ENCODE assay signal across 16 cellular contexts in the genomic region with DNA sequence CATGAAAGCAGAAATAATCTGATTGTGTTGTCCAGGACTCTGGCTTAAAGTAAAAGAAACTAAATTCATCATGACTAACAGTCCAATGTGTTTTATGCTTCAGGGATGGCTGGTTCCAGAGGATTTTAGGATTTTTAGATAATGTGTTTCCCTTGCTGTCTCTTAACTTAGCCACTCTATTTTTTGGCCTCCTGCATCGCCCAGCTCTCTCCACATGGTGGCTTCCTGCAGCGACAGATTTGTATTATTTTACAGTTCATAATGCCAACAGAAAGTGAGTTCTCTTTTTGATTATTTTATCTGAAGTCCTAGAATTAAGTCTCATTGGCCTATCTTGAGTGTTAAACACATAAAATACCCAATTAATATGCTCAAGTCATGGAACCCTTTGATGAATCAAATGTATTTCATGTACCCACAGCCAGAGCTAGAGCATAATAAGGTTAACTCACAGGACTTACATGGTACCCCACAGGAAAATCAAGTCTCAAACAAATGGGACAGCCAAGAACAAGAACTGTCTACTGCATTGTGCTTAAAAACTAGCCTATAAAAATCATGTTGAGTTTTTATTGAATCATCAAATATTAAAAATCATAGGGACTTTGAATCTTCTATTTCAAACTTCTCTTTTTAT.
DNase-seq lines count a peak whose midpoint lies in the region; ATAC-seq and TF ChIP-seq lines count a peak whose summit lies in the region.
"Had no signal": no experiment of that assay in that cellular context is flagged by ENCODE, and none has a peak within 500 bp of the region (broad histone marks: within the 10 kb centered on the region; RNA-seq: fewer than 3 reads in every experiment).

No MANE protein-coding gene starts in this region.

- no peaks in the 10 kb centered on the region for H3K9me2 ChIP-seq in SK-N-SH
- no peaks in the 10 kb centered on the region for H3K9me2 ChIP-seq in PC-9 (ENCODE audit: insufficient read depth)

- CTCF ChIA-PET in SK-N-SH (lab: Yijun Ruan, JAX): interaction anchor here (0.6 to 1.9 kb wide), 3 partner anchors 8 to 35 kb away, joined by 3 to 7 read pairs (median 3); no protein-coding TSS in a partner anchor
- CTCF ChIA-PET in PC-9 (lab: Charles Lee): no interaction called here

- H4K20me1 ChIP-seq in SK-N-SH (ENCODE audit: insufficient read depth): no peaks in the 10 kb centered on the region
- H4K20me1 ChIP-seq in PC-9 (ENCODE audit: insufficient read depth): no peaks in the 10 kb centered on the region

- H3K4me1 ChIP-seq in SK-N-SH (ENCODE audit: control insufficient read depth in 1 of 2, insufficient read depth in 2 of 2, low read depth in 1 of 2, low read length in 1 of 2): no peaks in the 10 kb centered on the region
- no peaks in the 10 kb centered on the region for H3K4me1 ChIP-seq in PC-9 (replicated peaks; ENCODE audit: insufficient read depth)
- H3K4me1 ChIP-seq: A549, esophagus muscularis mucosa, upper lobe of left lung had no signal

- no peak for TF ChIP-seq EP300 in SK-N-SH (IDR thresholded peaks at IDR 0.05; ENCODE audit: borderline replicate concordance in 1 of 2, low read depth in 1 of 2, low read length in 1 of 2)

- no TSS peak for BruUV-seq in PC-9 (replicated peaks; lab: Mats Ljungman, UMichigan)

- H3K9ac ChIP-seq in SK-N-SH: no peak overlapping the region

- H3K79me2 ChIP-seq in SK-N-SH (ENCODE audit: insufficient read depth): no peaks in the 10 kb centered on the region
- H3K79me2 ChIP-seq in PC-9 (ENCODE audit: low read depth): no peaks in the 10 kb centered on the region

- TF ChIP-seq RAD21 in SK-N-SH (IDR thresholded peaks at IDR 0.05; ENCODE audit: low read length): peak; percentile 29; the same call in 1 of the 2 replicates

- no peak overlapping the region for H3K4me3 ChIP-seq in SK-N-SH (ENCODE audit: low read depth in 2 of 2, low read length in 1 of 2)
- no peak overlapping the region for H3K4me3 ChIP-seq in PC-9
- H3K4me3 ChIP-seq in fibroblast of mammary gland (ENCODE audit: control insufficient read depth, low read depth, low read length): no peak overlapping the region
- H3K4me3 ChIP-seq: A549, esophagus muscularis mucosa, upper lobe of left lung had no signal

- no peaks in the 10 kb centered on the region for H3K36me3 ChIP-seq in SK-N-SH (replicated peaks in 1 of 2; ENCODE audit: control insufficient read depth in 1 of 2, insufficient read depth in 2 of 2, low read length in 1 of 2)
- no peaks in the 10 kb centered on the region for H3K36me3 ChIP-seq in PC-9 (ENCODE audit: low read depth)
- H3K36me3 ChIP-seq: esophagus muscularis mucosa, upper lobe of left lung had no signal

- H3K27ac ChIP-seq in SK-N-SH (ENCODE audit: low read depth in 2 of 2, low read length in 1 of 2) (no peak overlapping the region), PC-9 (no peak overlapping the region)
- H3K27ac ChIP-seq: A549, esophagus muscularis mucosa, upper lobe of left lung had no signal

- TF ChIP-seq CTCF in SK-N-SH (IDR thresholded peaks at IDR 0.05) (no peak), PC-9 (conservative IDR thresholded peaks at IDR 0.05) (peak; percentile 32; the same call in 1 of the 2 replicates), fibroblast of mammary gland (conservative IDR thresholded peaks at IDR 0.05; ENCODE audit: control insufficient read depth, insufficient read depth, low read depth, low read length) (peak; percentile 44)

- intact Hi-C loops in PC-9 (cut with micrococcal nuclease; ENCODE audit: unreplicated experiment): no loop called here

- ATAC-seq in SK-N-SH treated with all-trans-retinoic acid at 6 μM for 48 hours (no peak), GM21526 (IDR thresholded peaks at IDR 0.05; ENCODE audit: low FRiP score, unreplicated experiment) (no peak), HG03280 (IDR thresholded peaks at IDR 0.05; ENCODE audit: unreplicated experiment) (no peak)
- ATAC-seq: A549 had no signal

- H3K27me3 ChIP-seq in SK-N-SH (ENCODE audit: insufficient read depth): no peaks in the 10 kb centered on the region
- H3K27me3 ChIP-seq in PC-9 (ENCODE audit: insufficient read depth, low read depth): no peaks in the 10 kb centered on the region; the same call in 1 of the 2 replicates
- H3K27me3 ChIP-seq: esophagus muscularis mucosa, upper lobe of left lung had no signal

- no peak overlapping the region for H3K4me2 ChIP-seq in SK-N-SH
- H3K4me2 ChIP-seq in PC-9: no peak overlapping the region
- H3K4me2 ChIP-seq: A549 had no signal

- H3F3A ChIP-seq in SK-N-SH (replicated peaks; ENCODE audit: insufficient read depth): no peaks in the 10 kb centered on the region
- H3F3A ChIP-seq in PC-9 (ENCODE audit: insufficient read depth, low read depth): no peaks in the 10 kb centered on the region

- DNase-seq in SK-N-SH (no peak), PC-9 (no peak), fibroblast of mammary gland (ENCODE audit: low read depth) (peak; percentile 11), retina (peak; percentile 3), EL (no peak)
- DNase-seq: activated naive CD4-positive, alpha-beta T cell; cerebellar nuclear complex; COR-L47; H7; NCI-H2081 treated with DMSO at 0.1 percent for 48 hours; upper lobe of left lung had no signal

- 17% methylated on average over 2 of the region's 2 CpGs for WGBS in SK-N-SH (ENCODE audit: low lambda C conversion rate)

- POLR2A ChIA-PET in SK-N-SH (lab: Yijun Ruan, JAX): no interaction called here
- POLR2A ChIA-PET in PC-9 (lab: Charles Lee; ENCODE audit: unreplicated experiment): no interaction called here

- H3K9me3 ChIP-seq in SK-N-SH (no peaks in the 10 kb centered on the region; the same call in 1 of the 2 replicates), PC-9 (ENCODE audit: insufficient read depth, low read depth) (no peaks in the 10 kb centered on the region)
- H3K9me3 ChIP-seq: A549, upper lobe of left lung had no signal

- H2AFZ ChIP-seq in SK-N-SH (ENCODE audit: low read depth) (no peak overlapping the region), PC-9 (no peak overlapping the region)

TF ChIP-seq in SK-N-SH, 30 proteins besides CTCF, POLR2A, EP300 and RAD21:
- TF ChIP-seq MXI1 (IDR thresholded peaks at IDR 0.05; ENCODE audit: low read depth, low read length) (no peak), FOXJ3 (CRISPR knock-in tag; IDR thresholded peaks at IDR 0.05) (no peak)

TF ChIP-seq in SK-N-SH treated with all-trans-retinoic acid at 6 μM for 48 hours, 23 proteins besides CTCF, POLR2A, EP300 and RAD21:
- TF ChIP-seq ESRRG (CRISPR knock-in tag; IDR thresholded peaks at IDR 0.05): no peak
- no peak for TF ChIP-seq ZFP3 (CRISPR knock-in tag; IDR thresholded peaks at IDR 0.05)

Comparison
In these comparisons a context has a peak if more than half of its experiments do, and no peak if none do; other contexts are left out.
1. DNase-seq: peak in fibroblast of mammary gland (single experiment) and retina (single experiment); none in SK-N-SH (single experiment), PC-9 (0 of 2) and EL (single experiment).